Comparison of ENCODE assay signal across 15 cellular contexts in genomic region chr11:1683904-1684572, GRCh38. TPM values are rescaled to one million over a fixed set of nuclear protein-coding genes. Genes with fewer than 3 reads are reported as not detected.
"Had no signal": no experiment of that assay in that cellular context is flagged by ENCODE, and none has a peak within 500 bp of the region (broad histone marks: within the 10 kb centered on the region; RNA-seq: fewer than 3 reads in every experiment).

No MANE protein-coding gene starts in this region.

RNA-seq across cellular contexts. Expression of gene KRTAP5-6, which starts 13.0 kb away (rescaled TPM):
- total RNA-seq: activated CD4-positive, alpha-beta memory T cell treated with anti-CD3 and anti-CD28 coated beads, Interleukin-2, amount 10 ng/mL, durations not matched to agents 7 days and 5 days; activated CD4-positive, alpha-beta T cell treated with anti-CD3 and anti-CD28 coated beads for 36 hours; activated CD4-positive, alpha-beta T cell treated with anti-CD3 and anti-CD28 coated beads, Interleukin-2, amount 10 ng/mL, durations not matched to agents 7 days and 5 days; activated CD8-positive, alpha-beta memory T cell treated with anti-CD3 and anti-CD28 coated beads, Interleukin-2, amount 10 ng/mL, durations not matched to agents 7 days and 5 days; activated CD8-positive, alpha-beta T cell treated with anti-CD3 and anti-CD28 coated beads, Interleukin-2, amount 10 ng/mL, durations not matched to agents 7 days and 5 days; activated naive CD8-positive, alpha-beta T cell treated with anti-CD3 and anti-CD28 coated beads, Interleukin-2, amount 10 ng/mL, durations not matched to agents 7 days and 5 days; activated T-helper 2 cell treated with anti-CD3 and anti-CD28 coated beads, Interferon-gamma antibody, Interleukin-2, Interleukin-4, amounts not matched to agents 10 μg/mL and 5 μg/mL and 100 μg/mL, durations not matched to agents 14 hours and 24 hours and 36 hours; ascending aorta; bronchial epithelial cell; T-cell; T-helper 1 cell treated with Interleukin-12 subunit alpha and Interleukin-12 subunit beta and Interleukin-4 antibody, amounts not matched to agents 30 ng/mL and 1 ng/mL, for 36 hours; T-helper 17 cell; T-helper 2 cell treated with Interferon-gamma antibody and Interleukin-4, amounts not matched to agents 100 ng/mL and 5 ng/mL, for 36 hours had no signal
- polyA plus RNA-seq: adipose tissue had no signal

RNA-seq across cellular contexts. Expression of gene KRTAP5-5, which starts 54.5 kb away (rescaled TPM):
- total RNA-seq: activated CD4-positive, alpha-beta memory T cell treated with anti-CD3 and anti-CD28 coated beads, Interleukin-2, amount 10 ng/mL, durations not matched to agents 7 days and 5 days; activated CD4-positive, alpha-beta T cell treated with anti-CD3 and anti-CD28 coated beads for 36 hours; activated CD4-positive, alpha-beta T cell treated with anti-CD3 and anti-CD28 coated beads, Interleukin-2, amount 10 ng/mL, durations not matched to agents 7 days and 5 days; activated CD8-positive, alpha-beta memory T cell treated with anti-CD3 and anti-CD28 coated beads, Interleukin-2, amount 10 ng/mL, durations not matched to agents 7 days and 5 days; activated CD8-positive, alpha-beta T cell treated with anti-CD3 and anti-CD28 coated beads, Interleukin-2, amount 10 ng/mL, durations not matched to agents 7 days and 5 days; activated naive CD8-positive, alpha-beta T cell treated with anti-CD3 and anti-CD28 coated beads, Interleukin-2, amount 10 ng/mL, durations not matched to agents 7 days and 5 days; activated T-helper 2 cell treated with anti-CD3 and anti-CD28 coated beads, Interferon-gamma antibody, Interleukin-2, Interleukin-4, amounts not matched to agents 10 μg/mL and 5 μg/mL and 100 μg/mL, durations not matched to agents 14 hours and 24 hours and 36 hours; ascending aorta; bronchial epithelial cell; T-cell; T-helper 1 cell treated with Interleukin-12 subunit alpha and Interleukin-12 subunit beta and Interleukin-4 antibody, amounts not matched to agents 30 ng/mL and 1 ng/mL, for 36 hours; T-helper 17 cell; T-helper 2 cell treated with Interferon-gamma antibody and Interleukin-4, amounts not matched to agents 100 ng/mL and 5 ng/mL, for 36 hours; WTC11 had no signal
- polyA plus RNA-seq: adipose tissue had no signal
